Comparison of ENCODE assay signal across 8 cellular contexts in the genomic region with DNA sequence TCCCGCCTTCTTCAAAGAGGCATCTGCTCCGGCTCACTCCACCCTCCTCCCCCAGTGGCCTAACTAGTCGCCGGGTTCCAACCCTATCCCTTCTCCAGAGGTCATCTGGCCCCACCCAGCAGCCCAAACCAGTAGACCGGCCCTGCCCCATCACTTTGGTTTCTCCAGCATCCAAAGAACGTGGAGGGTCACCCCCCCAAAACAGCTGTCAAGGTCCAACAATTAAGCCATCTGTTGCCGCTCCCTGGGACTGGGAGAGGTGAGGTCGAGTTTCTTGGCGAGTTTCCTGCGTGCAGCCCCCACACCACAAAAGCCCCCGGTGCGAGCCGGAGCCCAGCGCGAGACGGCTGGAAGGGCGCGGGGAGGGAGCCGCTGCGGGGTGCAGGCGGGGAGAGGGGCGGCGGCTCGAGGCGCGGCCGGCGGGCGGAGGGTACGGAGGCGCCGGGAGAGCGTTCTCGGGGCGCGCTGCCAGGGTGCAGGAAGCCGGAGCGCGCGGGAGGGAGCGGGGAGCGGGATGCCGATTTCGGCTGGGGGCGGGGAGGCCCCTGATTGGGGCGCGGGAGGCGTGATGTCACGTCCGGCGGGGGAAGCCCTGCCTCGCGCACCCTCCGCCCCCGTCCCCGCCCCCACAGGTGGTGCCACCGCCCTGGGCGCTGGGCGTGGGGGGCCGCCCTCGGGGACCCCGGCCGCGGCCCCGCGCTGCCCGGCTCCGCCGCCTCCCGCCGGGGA. TPM values are rescaled to one million over a fixed set of nuclear protein-coding genes. Genes with fewer than 3 reads are reported as not detected.
DNase-seq lines count a peak whose midpoint lies in the region; ATAC-seq, FAIRE-seq and TF ChIP-seq lines count a peak whose summit lies in the region.

No MANE protein-coding gene starts in this region.

- H3K36me3 ChIP-seq in astrocyte (ENCODE audit: insufficient read depth, low read length) (no peaks in the 10 kb centered on the region), uterus (no peaks in the 10 kb centered on the region)

- peak in 1 of 2 donors; percentile 35 for TF ChIP-seq POLR2A in uterus (IDR thresholded peaks at IDR 0.05)

- H3K4me1 Mint-ChIP-seq in T-helper 2 cell treated with Interferon-gamma antibody and Interleukin-4, amounts not matched to agents 5 μg/mL and 100 μg/mL, for 36 hours (ENCODE audit: low read depth), result peaks cover 12% of the 10 kb centered on the region
- H3K4me1 Mint-ChIP-seq in astrocyte (ENCODE audit: low read depth, unreplicated experiment), result peaks cover 10% of the 10 kb centered on the region

- H3K9me3 Mint-ChIP-seq in T-helper 2 cell treated with Interferon-gamma antibody and Interleukin-4, amounts not matched to agents 5 μg/mL and 100 μg/mL, for 36 hours, result no peaks in the 10 kb centered on the region
- H3K9me3 Mint-ChIP-seq in astrocyte (ENCODE audit: unreplicated experiment), result peaks cover 1% of the 10 kb centered on the region

- H3K27me3 Mint-ChIP-seq in T-helper 2 cell treated with Interferon-gamma antibody and Interleukin-4, amounts not matched to agents 5 μg/mL and 100 μg/mL, for 36 hours (ENCODE audit: low read depth), result peaks cover 15% of the 10 kb centered on the region
- peaks cover 2% of the 10 kb centered on the region for H3K27me3 Mint-ChIP-seq in astrocyte (ENCODE audit: low read depth, unreplicated experiment)

- H3K79me2 ChIP-seq in astrocyte (ENCODE audit: insufficient read depth, low read length), result peaks cover 42% of the 10 kb centered on the region

- peak overlapping the region; percentile 93 for H3K4me2 ChIP-seq in astrocyte (ENCODE audit: low read length)

- in situ Hi-C loops in Caki2 (cut with HindIII; ENCODE audit: low pct_unique_long_range_greater_than_20kb, low sequenced_read_pairs), result no loop called here

- no peaks in the 10 kb centered on the region for H3K36me3 Mint-ChIP-seq in T-helper 2 cell treated with Interferon-gamma antibody and Interleukin-4, amounts not matched to agents 5 μg/mL and 100 μg/mL, for 36 hours (ENCODE audit: low read depth)
- H3K36me3 Mint-ChIP-seq in astrocyte (ENCODE audit: low read depth, unreplicated experiment), result peaks cover 3% of the 10 kb centered on the region

- peak overlapping the region; percentile 87 for H3K27ac Mint-ChIP-seq in T-helper 2 cell treated with Interferon-gamma antibody and Interleukin-4, amounts not matched to agents 5 μg/mL and 100 μg/mL, for 36 hours
- peak overlapping the region; percentile 95 for H3K27ac Mint-ChIP-seq in astrocyte (ENCODE audit: unreplicated experiment)

- DNase-seq in Caki2 (ENCODE audit: low read depth) (peak; percentile 66), NCI-H1048 (lab: John Stamatoyannopoulos, UW) (peak; percentile 82), astrocyte (ENCODE audit: low read depth) (peak; percentile 79), hepatic stellate cell (ENCODE audit: low spot score) (peak; percentile 99), retina (peak; percentile 62), uterus (peak; percentile 95 to 96)
- DNase-seq in T-helper 2 cell treated with Interferon-gamma antibody and Interleukin-4, amounts not matched to agents 5 μg/mL and 100 μg/mL, for 36 hours (ENCODE audit: low spot score), result peak; percentile 88

- peaks cover 37% of the 10 kb centered on the region for H4K20me1 ChIP-seq in astrocyte (ENCODE audit: insufficient read depth, low read length)

- H2AFZ ChIP-seq in astrocyte (ENCODE audit: low read depth, low read length), result peak overlapping the region; percentile 53

- ATAC-seq in GM21576 (IDR thresholded peaks at IDR 0.05; ENCODE audit: unreplicated experiment), result peak; percentile 54

- H3K4me3 ChIP-seq in astrocyte (ENCODE audit: insufficient read depth, low read depth, low read length) (peak overlapping the region; percentile 65), uterus (peak overlapping the region; percentile 42 to 92)

- FAIRE-seq in astrocyte (lab: Jason Lieb, UNC), result no peak

- TF ChIP-seq CTCF in astrocyte (IDR thresholded peaks at IDR 0.05; ENCODE audit: insufficient read depth, low read depth, low read length) (no peak), uterus (IDR thresholded peaks at IDR 0.05) (peak in 1 of 4 experiments; percentile 3)

- peak overlapping the region; percentile 89 for H3K4me3 Mint-ChIP-seq in T-helper 2 cell treated with Interferon-gamma antibody and Interleukin-4, amounts not matched to agents 5 μg/mL and 100 μg/mL, for 36 hours
- peak overlapping the region; percentile 91 for H3K4me3 Mint-ChIP-seq in astrocyte (ENCODE audit: unreplicated experiment)

- H3K9me3 ChIP-seq in astrocyte (ENCODE audit: insufficient read depth, low read depth, low read length) (no peaks in the 10 kb centered on the region), uterus (no peaks in the 10 kb centered on the region)

- peak overlapping the region; percentile 84 for H3K9ac ChIP-seq in astrocyte (ENCODE audit: low read length)

- H3K4me1 ChIP-seq in astrocyte (ENCODE audit: insufficient read depth, low read length) (peaks cover 36% of the 10 kb centered on the region), uterus (peaks cover 0 to 16% of the 10 kb centered on the region in 2 donors)

- intact Hi-C loops in uterus (cut with DNase I; ENCODE audit: low total_unique reads), result loop anchor here (5.0 kb wide), 1 partner anchor 203 kb away; no protein-coding TSS in a partner anchor

- H3K27me3 ChIP-seq in astrocyte (ENCODE audit: insufficient read depth, low read length) (no peaks in the 10 kb centered on the region), uterus (no peaks in the 10 kb centered on the region)

- H3K27ac ChIP-seq in astrocyte (ENCODE audit: low read depth, low read length) (peak overlapping the region; percentile 87), uterus (peak overlapping the region; percentile 88 to 89)

RNA-seq across cellular contexts. Expression of gene GPC1, which starts 0.6 kb away (rescaled TPM):
- total RNA-seq in Caki2 (2014; rRNA removed; shearing (Covaris generic); ENCODE audit: low replicate concordance), result 117 and 134 TPM in 2 replicates
- total RNA-seq in astrocyte (252 and 299 TPM in 2 replicates), uterus (10 to 100 TPM in 3 of 4 donors, under 1 TPM in 1; 0.88 to 62.2 (median 43.4) TPM)

Comparison
In these comparisons a context has a peak if more than half of its experiments do, and no peak if none do; other contexts are left out.
1. Peak in every context shown above with its lines: DNase-seq, ATAC-seq, H3K4me3 ChIP-seq and H3K27ac ChIP-seq.